ENCODE assay signal across 14 cellular contexts in the genomic region with DNA sequence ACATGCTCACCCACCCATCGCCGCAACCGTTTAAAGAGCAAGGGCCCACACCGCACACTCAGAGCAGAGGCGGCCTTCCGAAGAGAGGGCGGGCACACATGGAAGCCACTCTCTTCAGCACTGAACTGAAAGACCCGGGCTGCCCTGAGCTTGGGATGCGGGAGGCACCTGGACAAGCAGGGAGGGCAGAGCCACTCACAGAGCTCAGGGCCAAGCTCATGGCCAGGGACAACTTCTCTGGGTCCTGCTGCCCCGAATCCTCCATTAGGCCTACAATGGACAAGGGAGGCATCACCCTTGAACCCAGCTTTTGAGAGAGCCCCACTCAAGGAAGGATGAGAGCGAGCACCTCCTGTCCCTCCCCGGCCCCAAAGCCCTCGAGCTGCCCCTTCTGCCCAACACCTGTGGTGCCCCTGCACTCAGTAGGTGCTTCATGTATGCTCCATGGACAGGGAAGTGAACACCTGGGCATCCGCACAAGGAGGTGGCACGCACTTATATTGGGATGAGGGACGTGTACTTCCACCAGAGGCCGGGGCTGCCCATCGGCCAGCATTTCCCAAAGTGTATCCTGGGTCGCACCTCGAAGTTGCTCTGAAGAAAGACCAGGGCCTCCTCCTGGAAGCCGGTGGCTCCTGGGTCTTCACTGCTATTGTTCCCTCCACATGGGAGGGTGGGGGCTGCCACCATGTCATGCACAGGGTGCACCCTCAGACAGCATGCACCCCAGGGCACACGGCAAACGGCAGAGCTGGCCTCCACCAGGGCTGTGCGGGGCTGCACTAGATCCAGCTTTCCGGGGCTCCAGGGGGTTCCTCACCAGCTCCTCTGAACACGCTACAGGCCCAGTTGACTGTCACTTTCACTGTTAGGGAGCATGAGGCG. TPM values are rescaled to one million over a fixed set of nuclear protein-coding genes. Genes with fewer than 3 reads are reported as not detected.
DNase-seq lines count a peak whose midpoint lies in the region; TF ChIP-seq lines count a peak whose summit lies in the region.
"Had no signal": no experiment of that assay in that cellular context is flagged by ENCODE, and none has a peak within 500 bp of the region (broad histone marks: within the 10 kb centered on the region; RNA-seq: fewer than 3 reads in every experiment).

No MANE protein-coding gene starts in this region.

- H3K27me3 ChIP-seq in BLaER1 treated with 17β-estradiol and CSF1 and Interleukin-3, amounts not matched to agents 10 nM and 100 nM, result peaks cover 0 to 36% (median 0%) of the 10 kb centered on the region in 11 experiments; a peak in 7 of 22 replicates
- H3K27me3 ChIP-seq in osteoblast (ENCODE audit: insufficient read depth, low read length) (peaks cover 13% of the 10 kb centered on the region), adrenal gland (peaks cover 7% of the 10 kb centered on the region)

- H3K36me3 Mint-ChIP-seq in chondrocyte (ENCODE audit: low read depth), result no peaks in the 10 kb centered on the region
- H3K36me3 Mint-ChIP-seq in nephron progenitor cell (ENCODE audit: low read depth), result no peaks in the 10 kb centered on the region
- H3K36me3 Mint-ChIP-seq: CD8-positive, alpha-beta memory T cell had no signal

- intact Hi-C loops in adrenal gland (cut with DNase I), result no loop called here

- H3K27me3 Mint-ChIP-seq in chondrocyte (ENCODE audit: low read depth), result peaks cover 41% of the 10 kb centered on the region
- H3K27me3 Mint-ChIP-seq in nephron progenitor cell (ENCODE audit: low read depth, poor library complexity), result peaks cover 57% of the 10 kb centered on the region

- peaks cover 44 to 98% (median 97%) of the 10 kb centered on the region in 10 experiments for H3K4me1 ChIP-seq in BLaER1 treated with 17β-estradiol and CSF1 and Interleukin-3, amounts not matched to agents 10 nM and 100 nM
- H3K4me1 ChIP-seq in HEK293 (ENCODE audit: control insufficient read depth, insufficient read depth, low read length) (no peaks in the 10 kb centered on the region), osteoblast (ENCODE audit: insufficient read depth, low read length) (no peaks in the 10 kb centered on the region), adrenal gland (replicated peaks in 1 of 2) (no peaks in the 10 kb centered on the region)
- H3K4me1 ChIP-seq: A549, BE2C, Caco-2 had no signal

- DNase-seq in chondrocyte (ENCODE audit: low spot score) (peak; percentile 75), osteoblast (ENCODE audit: insufficient read length, low spot score, missing footprints) (peak; percentile 81), nephron progenitor cell (no peak), adrenal gland (no peak)
- DNase-seq: DND-41, GF-D8, HCEC 1CT, IMR-90 had no signal

- H3K9me3 ChIP-seq in BLaER1 treated with 17β-estradiol and CSF1 and Interleukin-3, amounts not matched to agents 10 nM and 100 nM (replicated peaks in 1 of 11), result no peaks in the 10 kb centered on the region
- no peaks in the 10 kb centered on the region for H3K9me3 ChIP-seq in HEK293 (ENCODE audit: control insufficient read depth, insufficient read depth, low read depth, low read length)
- no peaks in the 10 kb centered on the region for H3K9me3 ChIP-seq in osteoblast (ENCODE audit: low read depth, low read length)
- no peaks in the 10 kb centered on the region for H3K9me3 ChIP-seq in adrenal gland (replicated peaks in 1 of 3)
- H3K9me3 ChIP-seq: A549, BE2C had no signal

- H3K4me3 ChIP-seq in BLaER1 treated with 17β-estradiol and CSF1 and Interleukin-3, amounts not matched to agents 10 nM and 100 nM, result peak overlapping the region in 1 of 10 experiments; percentile 60; a peak in 1 of 20 replicates
- H3K4me3 ChIP-seq in HEK293 (ENCODE audit: low read depth, low read length) (no peak overlapping the region), osteoblast (ENCODE audit: insufficient read depth, low read length) (no peak overlapping the region), adrenal gland (no peak overlapping the region)
- H3K4me3 ChIP-seq: A549 had no signal

- peak overlapping the region in 4 of 11 experiments; percentile 1 to 60 (median 52); a peak in 3 of 22 replicates for H3K9ac ChIP-seq in BLaER1 treated with 17β-estradiol and CSF1 and Interleukin-3, amounts not matched to agents 10 nM and 100 nM

- peak overlapping the region in 4 of 11 experiments; percentile 14 to 54 (median 40); a peak in 4 of 22 replicates for H3K27ac ChIP-seq in BLaER1 treated with 17β-estradiol and CSF1 and Interleukin-3, amounts not matched to agents 10 nM and 100 nM
- no peak overlapping the region for H3K27ac ChIP-seq in HEK293 (ENCODE audit: extremely low read depth, low read depth, low read length)
- no peak overlapping the region for H3K27ac ChIP-seq in osteoblast (ENCODE audit: low read depth, low read length)
- no peak overlapping the region for H3K27ac ChIP-seq in adrenal gland
- H3K27ac ChIP-seq: A549 had no signal

- POLR2A ChIA-PET in HEK293 (lab: Yijun Ruan, JAX), result no interaction called here

- H3K79me2 ChIP-seq in osteoblast (ENCODE audit: insufficient read depth, low read length), result no peaks in the 10 kb centered on the region

- no peak overlapping the region for H2AFZ ChIP-seq in osteoblast (ENCODE audit: low read length)

- peaks cover 0 to 45% (median 0%) of the 10 kb centered on the region in 11 experiments; a peak in 6 of 22 replicates for H4K20me1 ChIP-seq in BLaER1 treated with 17β-estradiol and CSF1 and Interleukin-3, amounts not matched to agents 10 nM and 100 nM
- H4K20me1 ChIP-seq in osteoblast (ENCODE audit: insufficient read depth, low read length), result no peaks in the 10 kb centered on the region

- TF ChIP-seq POLR2A in adrenal gland (IDR thresholded peaks at IDR 0.05), result no peak

- H3K4me1 Mint-ChIP-seq in chondrocyte (ENCODE audit: low read depth) (no peaks in the 10 kb centered on the region), nephron progenitor cell (peaks cover 9% of the 10 kb centered on the region)
- H3K4me1 Mint-ChIP-seq: CD8-positive, alpha-beta memory T cell had no signal

- CTCF ChIA-PET in HEK293 (lab: Yijun Ruan, JAX), result interaction anchor here (0.6 kb wide), 2 partner anchors 12 to 271 kb away, joined by 3 to 4 read pairs; no protein-coding TSS in a partner anchor

- H3K9me3 Mint-ChIP-seq in chondrocyte (ENCODE audit: low read depth) (no peaks in the 10 kb centered on the region), nephron progenitor cell (no peaks in the 10 kb centered on the region)
- H3K9me3 Mint-ChIP-seq: CD8-positive, alpha-beta memory T cell had no signal

- no peaks in the 10 kb centered on the region for H3K36me3 ChIP-seq in BLaER1 treated with 17β-estradiol and CSF1 and Interleukin-3, amounts not matched to agents 10 nM and 100 nM
- H3K36me3 ChIP-seq in HEK293 (ENCODE audit: control insufficient read depth in 2 of 2, insufficient read depth in 1 of 2, low read length in 2 of 2) (no peaks in the 10 kb centered on the region), osteoblast (ENCODE audit: insufficient read depth, low read length) (no peaks in the 10 kb centered on the region), adrenal gland (replicated peaks in 1 of 2) (no peaks in the 10 kb centered on the region)
- H3K36me3 ChIP-seq: BE2C had no signal

- H3K4me2 ChIP-seq in BLaER1 treated with 17β-estradiol and CSF1 and Interleukin-3, amounts not matched to agents 10 nM and 100 nM, result peak overlapping the region; percentile 14 to 99 (median 87); a peak in 20 of 22 replicates
- no peak overlapping the region for H3K4me2 ChIP-seq in osteoblast (ENCODE audit: insufficient read depth, low read length)
- H3K4me2 ChIP-seq: A549 had no signal

- 90 to 94% (median 92%) methylated on average over 17 to 27 of the region's 27 CpGs for WGBS in adrenal gland, 4 donors

- H3K4me3 Mint-ChIP-seq in chondrocyte (ENCODE audit: unreplicated experiment), result no peak overlapping the region
- no peak overlapping the region for H3K4me3 Mint-ChIP-seq in nephron progenitor cell
- H3K4me3 Mint-ChIP-seq: CD8-positive, alpha-beta memory T cell had no signal

- H3K27ac Mint-ChIP-seq in chondrocyte (ENCODE audit: unreplicated experiment), result no peak overlapping the region
- no peak overlapping the region for H3K27ac Mint-ChIP-seq in nephron progenitor cell
- H3K27ac Mint-ChIP-seq: CD8-positive, alpha-beta memory T cell had no signal

- TF ChIP-seq CTCF in HEK293 (tag by site-specific recombination; IDR thresholded peaks at IDR 0.05), result no peak
- no peak for TF ChIP-seq CTCF in chondrocyte (IDR thresholded peaks at IDR 0.05)
- no peak for TF ChIP-seq CTCF in osteoblast (IDR thresholded peaks at IDR 0.05; ENCODE audit: extremely low read depth, low read depth, low read length)
- no peak for TF ChIP-seq CTCF in nephron progenitor cell (IDR thresholded peaks at IDR 0.05)
- no peak for TF ChIP-seq CTCF in adrenal gland (IDR thresholded peaks at IDR 0.05)

TF ChIP-seq in HEK293, 187 proteins besides CTCF, POLR2A, EP300 and RAD21:
- TF ChIP-seq SALL2 (tag by site-specific recombination; IDR thresholded peaks at IDR 0.05; ENCODE audit: borderline replicate concordance) (no peak), ZNF23 (tag by site-specific recombination; IDR thresholded peaks at IDR 0.05; ENCODE audit: borderline replicate concordance) (no peak), GLIS2 (tag by site-specific recombination; IDR thresholded peaks at IDR 0.05) (0 out of 2 replicates have a peak, but pooled peaks have one; percentile 11)

RNA-seq across cellular contexts. Expression of a gene that starts 50.2 kb away (rescaled TPM):
- total RNA-seq in chondrocyte (39.1 to 43.6 TPM (median 41.3 TPM) in 3 replicates), osteoblast (23.9 and 26.8 TPM in 2 replicates), adrenal gland (10 to 100 TPM; 19.5 to 41.9 (median 34.7) TPM)
- polyA plus RNA-seq in adrenal gland, result 10 to 100 TPM; 27.6 to 38.0 (median 29.9) TPM

Comparison
In these comparisons a context has a peak if more than half of its experiments do, and no peak if none do; other contexts are left out.
1. DNase-seq: peak in chondrocyte (single experiment) and osteoblast (single experiment); none in nephron progenitor cell (single experiment) and adrenal gland (0 of 7).